In genomic region chr10:59304521-59305097, GRCh38 we compare ENCODE assay signal across 18 cellular contexts. TPM values are rescaled to one million over a fixed set of nuclear protein-coding genes. Genes with fewer than 3 reads are reported as not detected.
DNase-seq lines count a peak whose midpoint lies in the region; ATAC-seq and TF ChIP-seq lines count a peak whose summit lies in the region.
"Had no signal": no experiment of that assay in that cellular context is flagged by ENCODE, and none has a peak within 500 bp of the region (broad histone marks: within the 10 kb centered on the region; RNA-seq: fewer than 3 reads in every experiment).

No MANE protein-coding gene starts in this region.

- H3K36me3 Mint-ChIP-seq in GM23338 (ENCODE audit: low read depth) (no peaks in the 10 kb centered on the region), neural crest cell (ENCODE audit: low read depth) (no peaks in the 10 kb centered on the region)
- H3K36me3 Mint-ChIP-seq: CD4-positive, CD25-positive, alpha-beta regulatory T cell; CD8-positive, alpha-beta T cell had no signal

- no peaks in the 10 kb centered on the region for H3K27me3 ChIP-seq in GM23338 (ENCODE audit: insufficient read depth)

- H2AFZ ChIP-seq in GM23338: 0 out of 2 replicates have a peak overlapping the region, but pooled peaks have one; percentile 7

- H3K4me3 ChIP-seq in GM23338 (no peak overlapping the region), epithelial cell of esophagus (ENCODE audit: low read length) (no peak overlapping the region)

- H3K27ac ChIP-seq in GM23338 (ENCODE audit: low read depth): no peak overlapping the region

- H3K9me2 ChIP-seq in GM23338 (ENCODE audit: insufficient read depth): no peaks in the 10 kb centered on the region; the same call in 1 of the 2 replicates

- H3K27ac Mint-ChIP-seq in GM23338 (no peak overlapping the region; the same call in 1 of the 2 replicates), neural crest cell (ENCODE audit: unreplicated experiment) (peak overlapping the region; percentile 44)
- H3K27ac Mint-ChIP-seq: CD8-positive, alpha-beta T cell had no signal

- H3K27me3 Mint-ChIP-seq in GM23338 (ENCODE audit: insufficient read depth, low read depth, poor library complexity) (peaks cover 2% of the 10 kb centered on the region), neural crest cell (ENCODE audit: low read depth) (no peaks in the 10 kb centered on the region)
- H3K27me3 Mint-ChIP-seq: CD4-positive, CD25-positive, alpha-beta regulatory T cell had no signal

- H3K9me3 Mint-ChIP-seq in GM23338 (no peaks in the 10 kb centered on the region), neural crest cell (peaks cover 3% of the 10 kb centered on the region)
- H3K9me3 Mint-ChIP-seq: CD8-positive, alpha-beta T cell had no signal

- H4K20me1 ChIP-seq in GM23338 (replicated peaks; ENCODE audit: insufficient read depth): no peaks in the 10 kb centered on the region

- H3K4me1 Mint-ChIP-seq in GM23338 (peaks cover 8% of the 10 kb centered on the region; the same call in 2 of the 3 replicates), neural crest cell (no peaks in the 10 kb centered on the region)
- H3K4me1 Mint-ChIP-seq: CD4-positive, CD25-positive, alpha-beta regulatory T cell had no signal

- no peaks in the 10 kb centered on the region for H3K79me2 ChIP-seq in GM23338 (replicated peaks; ENCODE audit: insufficient read depth)

- no peaks in the 10 kb centered on the region for H3F3A ChIP-seq in GM23338 (replicated peaks; ENCODE audit: low read depth)

- ATAC-seq in GM23338 (no peak), GM19351 (IDR thresholded peaks at IDR 0.05; ENCODE audit: unreplicated experiment) (no peak)
- ATAC-seq: CD8-positive, alpha-beta T cell had no signal

- DNase-seq in GM23338 (ENCODE audit: low spot score) (no peak), NCI-H69 (lab: John Stamatoyannopoulos, UW) (peak; percentile 5), epithelial cell of esophagus (ENCODE audit: low read depth) (peak; percentile 51), neural crest cell (ENCODE audit: low read depth, low spot score) (no peak), amniotic stem cell (lab: John Stamatoyannopoulos, UW) (no peak)
- no peak for DNase-seq in activated CD4-positive, alpha-beta T cell treated with anti-CD3 and anti-CD28 coated beads for 1 hour
- DNase-seq: C1 segment of cervical spinal cord; Caco-2; CD4-positive, CD25-positive, alpha-beta regulatory T cell; CD8-positive, alpha-beta T cell; DMS153; DND-41; GOT3; H7; HCEC 1CT had no signal

- H3K4me2 ChIP-seq in GM23338: no peak overlapping the region

- H3K4me3 Mint-ChIP-seq in GM23338 (no peak overlapping the region), neural crest cell (no peak overlapping the region)
- H3K4me3 Mint-ChIP-seq: CD4-positive, CD25-positive, alpha-beta regulatory T cell; CD8-positive, alpha-beta T cell had no signal

- 0 out of 2 replicates have a peak, but pooled peaks cover 7% of the 10 kb centered on the region for H3K4me1 ChIP-seq in GM23338 (ENCODE audit: insufficient read depth)
- H3K4me1 ChIP-seq: Caco-2 had no signal

- TF ChIP-seq CTCF in GM23338 (conservative IDR thresholded peaks at IDR 0.05; ENCODE audit: low read depth in 2 of 2) (no peak), epithelial cell of esophagus (IDR thresholded peaks at IDR 0.05; ENCODE audit: insufficient read depth, low read depth, low read length, missing control alignments) (no peak), neural crest cell (conservative IDR thresholded peaks at IDR 0.05) (no peak)

- no peaks in the 10 kb centered on the region for H3K36me3 ChIP-seq in GM23338 (ENCODE audit: insufficient read depth)

TF ChIP-seq in GM23338, 12 proteins besides CTCF, POLR2A, EP300 and RAD21:
- TF ChIP-seq CREB1 (CRISPR knock-in tag; IDR thresholded peaks at IDR 0.05; ENCODE audit: low read depth) (no peak), EZH2phosphoT487 (IDR thresholded peaks at IDR 0.05; ENCODE audit: unreplicated experiment) (no peak), POLR2AphosphoS5 (IDR thresholded peaks at IDR 0.05; ENCODE audit: low read depth) (no peak), ZNF331 (CRISPR knock-in tag; IDR thresholded peaks at IDR 0.05; ENCODE audit: low read depth) (no peak), NANOG (IDR thresholded peaks at IDR 0.05; ENCODE audit: borderline replicate concordance) (no peak)
- TF ChIP-seq, protein P1, sequence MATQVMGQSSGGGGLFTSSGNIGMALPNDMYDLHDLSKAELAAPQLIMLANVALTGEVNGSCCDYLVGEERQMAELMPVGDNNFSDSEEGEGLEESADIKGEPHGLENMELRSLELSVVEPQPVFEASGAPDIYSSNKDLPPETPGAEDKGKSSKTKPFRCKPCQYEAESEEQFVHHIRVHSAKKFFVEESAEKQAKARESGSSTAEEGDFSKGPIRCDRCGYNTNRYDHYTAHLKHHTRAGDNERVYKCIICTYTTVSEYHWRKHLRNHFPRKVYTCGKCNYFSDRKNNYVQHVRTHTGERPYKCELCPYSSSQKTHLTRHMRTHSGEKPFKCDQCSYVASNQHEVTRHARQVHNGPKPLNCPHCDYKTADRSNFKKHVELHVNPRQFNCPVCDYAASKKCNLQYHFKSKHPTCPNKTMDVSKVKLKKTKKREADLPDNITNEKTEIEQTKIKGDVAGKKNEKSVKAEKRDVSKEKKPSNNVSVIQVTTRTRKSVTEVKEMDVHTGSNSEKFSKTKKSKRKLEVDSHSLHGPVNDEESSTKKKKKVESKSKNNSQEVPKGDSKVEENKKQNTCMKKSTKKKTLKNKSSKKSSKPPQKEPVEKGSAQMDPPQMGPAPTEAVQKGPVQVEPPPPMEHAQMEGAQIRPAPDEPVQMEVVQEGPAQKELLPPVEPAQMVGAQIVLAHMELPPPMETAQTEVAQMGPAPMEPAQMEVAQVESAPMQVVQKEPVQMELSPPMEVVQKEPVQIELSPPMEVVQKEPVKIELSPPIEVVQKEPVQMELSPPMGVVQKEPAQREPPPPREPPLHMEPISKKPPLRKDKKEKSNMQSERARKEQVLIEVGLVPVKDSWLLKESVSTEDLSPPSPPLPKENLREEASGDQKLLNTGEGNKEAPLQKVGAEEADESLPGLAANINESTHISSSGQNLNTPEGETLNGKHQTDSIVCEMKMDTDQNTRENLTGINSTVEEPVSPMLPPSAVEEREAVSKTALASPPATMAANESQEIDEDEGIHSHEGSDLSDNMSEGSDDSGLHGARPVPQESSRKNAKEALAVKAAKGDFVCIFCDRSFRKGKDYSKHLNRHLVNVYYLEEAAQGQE (IDR thresholded peaks at IDR 0.05; ENCODE audit: unreplicated experiment): no peak

RNA-seq across cellular contexts. Expression of gene FAM13C, which starts 57.7 kb away (rescaled TPM):
- total RNA-seq in GM23338 (2014; rRNA removed; shearing (Covaris generic)): 0.94 and 1.1 TPM in 2 replicates
- 0.94 and 2.1 TPM in 2 replicates for polyA plus RNA-seq in GM23338 (2016; fragmentation: Nextera tagmentation; extraction: Ambion mirVana)
- 2.9 and 3.1 TPM in 2 replicates for total RNA-seq in neural crest cell
- total RNA-seq: A172; CD4-positive, CD25-positive, alpha-beta regulatory T cell; CD8-positive, alpha-beta T cell had no signal
- polyA plus RNA-seq: BJ; CD4-positive, CD25-positive, alpha-beta regulatory T cell had no signal

Comparison
In these comparisons a context has a peak if more than half of its experiments do, and no peak if none do; other contexts are left out.
1. DNase-seq: peak in NCI-H69 (single experiment) and epithelial cell of esophagus (single experiment); none in GM23338 (single experiment), neural crest cell (single experiment), activated CD4-positive, alpha-beta T cell treated with anti-CD3 and anti-CD28 coated beads for 1 hour (single experiment) and amniotic stem cell (single experiment).